ENCODE assay signal across 1 cellular context in genomic region chr13:61664821-61665705, GRCh38.
TF ChIP-seq lines count a peak whose summit lies in the region.

No MANE protein-coding gene starts in this region.

TF ChIP-seq in HepG2, 621 proteins besides CTCF, POLR2A, EP300 and RAD21 (continued from another document and continues in another):
- TF ChIP-seq ZC3H13 (CRISPR knock-in tag; IDR thresholded peaks at IDR 0.05) (peak; percentile 67; the same call in 1 of the 2 replicates), RBAK (CRISPR knock-in tag; IDR thresholded peaks at IDR 0.05) (peak; percentile 29; the same call in 1 of the 2 replicates), PPARG (CRISPR knock-in tag; conservative IDR thresholded peaks at IDR 0.05) (peak; percentile 68), FOXJ3 (CRISPR knock-in tag; IDR thresholded peaks at IDR 0.05; ENCODE audit: borderline replicate concordance) (peak; percentile 64; the same call in 1 of the 2 replicates), ZNF614 (CRISPR knock-in tag; IDR thresholded peaks at IDR 0.05; ENCODE audit: borderline replicate concordance) (peak; percentile 56; the same call in 1 of the 2 replicates), REPIN1 (CRISPR knock-in tag; IDR thresholded peaks at IDR 0.05; ENCODE audit: borderline replicate concordance, low read depth) (no peak), ZNF83 (CRISPR knock-in tag; IDR thresholded peaks at IDR 0.05; ENCODE audit: borderline replicate concordance) (0 out of 2 replicates have a peak, but pooled peaks have one; percentile 35), ZBTB7A (CRISPR knock-in tag; IDR thresholded peaks at IDR 0.05) (0 out of 2 replicates have a peak, but pooled peaks have one; percentile 37), PAXIP1 (CRISPR knock-in tag; conservative IDR thresholded peaks at IDR 0.05) (peak; percentile 90), NR2F6 (IDR thresholded peaks at IDR 0.05) (peak; percentile 87), NR2F6 (CRISPR knock-in tag; IDR thresholded peaks at IDR 0.05) (peak; percentile 89), CEBPB (IDR thresholded peaks at IDR 0.05; ENCODE audit: borderline replicate concordance, low read depth, low read length) (peak; percentile 51; the same call in 1 of the 2 replicates), SMAD1 (CRISPR knock-in tag; IDR thresholded peaks at IDR 0.05; ENCODE audit: borderline replicate concordance, low read depth) (no peak), NR2F2 (IDR thresholded peaks at IDR 0.05; ENCODE audit: borderline replicate concordance, low read depth) (peak; percentile 72), FOXO1 (CRISPR knock-in tag; IDR thresholded peaks at IDR 0.05) (peak; percentile 94), TMF1 (CRISPR knock-in tag; IDR thresholded peaks at IDR 0.05; ENCODE audit: low read depth) (no peak), YEATS4 (CRISPR knock-in tag; IDR thresholded peaks at IDR 0.05; ENCODE audit: borderline replicate concordance) (peak; percentile 42), ZBTB21 (CRISPR knock-in tag; IDR thresholded peaks at IDR 0.05) (no peak), WIZ (CRISPR knock-in tag; IDR thresholded peaks at IDR 0.05) (peak; percentile 75), TBX3 (IDR thresholded peaks at IDR 0.05; ENCODE audit: borderline replicate concordance) (peak; percentile 40; the same call in 1 of the 2 replicates), MED8 (CRISPR knock-in tag; IDR thresholded peaks at IDR 0.05; ENCODE audit: insufficient replicate concordance) (no peak), ATAD3A (CRISPR knock-in tag; IDR thresholded peaks at IDR 0.05) (no peak), MIER2 (CRISPR knock-in tag; IDR thresholded peaks at IDR 0.05) (no peak), YY1 (IDR thresholded peaks at IDR 0.05; ENCODE audit: insufficient read depth, insufficient replicate concordance, low read depth, low read length) (no peak), ZIK1 (CRISPR knock-in tag; IDR thresholded peaks at IDR 0.05; ENCODE audit: borderline replicate concordance, low read depth) (no peak), ZNF431 (CRISPR knock-in tag; IDR thresholded peaks at IDR 0.05; ENCODE audit: borderline replicate concordance, low read depth) (peak; percentile 92), FOSL2 (CRISPR knock-in tag; IDR thresholded peaks at IDR 0.05) (peak; percentile 98), TGIF2 (CRISPR knock-in tag; IDR thresholded peaks at IDR 0.05) (no peak), FOSL1 (CRISPR knock-in tag; IDR thresholded peaks at IDR 0.05; ENCODE audit: borderline replicate concordance) (peak; percentile 80), ZNF543 (CRISPR knock-in tag; IDR thresholded peaks at IDR 0.05) (no peak), BCL6 (CRISPR knock-in tag; IDR thresholded peaks at IDR 0.05) (peak; percentile 73), ZFP36L1 (CRISPR knock-in tag; IDR thresholded peaks at IDR 0.05) (peak; percentile 81; the same call in 1 of the 2 replicates), CCAR2 (optimal IDR thresholded peaks at IDR 0.05; ENCODE audit: low read depth, low read length) (no peak), RBFOX2 (IDR thresholded peaks at IDR 0.05; ENCODE audit: low read depth, low read length) (no peak), ZNF205 (CRISPR knock-in tag; IDR thresholded peaks at IDR 0.05) (peak; percentile 59; the same call in 1 of the 2 replicates), RAD51 (IDR thresholded peaks at IDR 0.05; ENCODE audit: borderline replicate concordance) (no peak), JUND (CRISPR knock-in tag; IDR thresholded peaks at IDR 0.05) (peak; percentile 90), LRRFIP1 (CRISPR knock-in tag; conservative IDR thresholded peaks at IDR 0.05) (no peak), JUNB (CRISPR knock-in tag; IDR thresholded peaks at IDR 0.05; ENCODE audit: borderline replicate concordance) (peak; percentile 81; the same call in 1 of the 2 replicates), ZSCAN21 (CRISPR knock-in tag; IDR thresholded peaks at IDR 0.05; ENCODE audit: borderline replicate concordance) (peak; percentile 27; the same call in 1 of the 2 replicates), CCDC6 (CRISPR knock-in tag; IDR thresholded peaks at IDR 0.05) (0 out of 2 replicates have a peak, but pooled peaks have one; percentile 31), ETV5 (CRISPR knock-in tag; IDR thresholded peaks at IDR 0.05; ENCODE audit: borderline replicate concordance) (peak; percentile 66; the same call in 1 of the 2 replicates), ZC3H4 (CRISPR knock-in tag; IDR thresholded peaks at IDR 0.05; ENCODE audit: borderline replicate concordance) (no peak), ZNF264 (CRISPR knock-in tag; IDR thresholded peaks at IDR 0.05) (0 out of 2 replicates have a peak, but pooled peaks have one; percentile 20), ARID5B (CRISPR knock-in tag; IDR thresholded peaks at IDR 0.05) (peak; percentile 90), ZNF446 (CRISPR knock-in tag; IDR thresholded peaks at IDR 0.05) (no peak), ZFP37 (CRISPR knock-in tag; IDR thresholded peaks at IDR 0.05; ENCODE audit: borderline replicate concordance) (no peak; the same call in 1 of the 2 replicates), AKNA (CRISPR knock-in tag; IDR thresholded peaks at IDR 0.05; ENCODE audit: borderline replicate concordance) (no peak), U2AF2 (IDR thresholded peaks at IDR 0.05; ENCODE audit: low read depth, low read length) (no peak), MYC (CRISPR knock-in tag; IDR thresholded peaks at IDR 0.05; ENCODE audit: borderline replicate concordance) (peak; percentile 51; the same call in 1 of the 2 replicates), SIN3A (IDR thresholded peaks at IDR 0.05; ENCODE audit: borderline replicate concordance, low read depth, low read length) (no peak), ZNF703 (CRISPR knock-in tag; IDR thresholded peaks at IDR 0.05; ENCODE audit: borderline replicate concordance) (no peak), ZNF562 (CRISPR knock-in tag; IDR thresholded peaks at IDR 0.05; ENCODE audit: borderline replicate concordance) (no peak), YEATS2 (CRISPR knock-in tag; IDR thresholded peaks at IDR 0.05; ENCODE audit: borderline replicate concordance) (0 out of 2 replicates have a peak, but pooled peaks have one; percentile 36), ZNF256 (CRISPR knock-in tag; conservative IDR thresholded peaks at IDR 0.05) (no peak), KDM3A (CRISPR knock-in tag; IDR thresholded peaks at IDR 0.05; ENCODE audit: low read depth) (0 out of 2 replicates have a peak, but pooled peaks have one; percentile 73), ZNF841 (CRISPR knock-in tag; IDR thresholded peaks at IDR 0.05; ENCODE audit: borderline replicate concordance) (no peak), REXO4 (CRISPR knock-in tag; IDR thresholded peaks at IDR 0.05; ENCODE audit: borderline replicate concordance) (no peak), ARHGAP35 (CRISPR knock-in tag; IDR thresholded peaks at IDR 0.05; ENCODE audit: borderline replicate concordance) (no peak), ZNF746 (CRISPR knock-in tag; IDR thresholded peaks at IDR 0.05) (peak; percentile 85), SMAD3 (CRISPR knock-in tag; IDR thresholded peaks at IDR 0.05) (peak; percentile 80)
